In genomic region chr9:127282611-127283010, GRCh38 we compare ENCODE assay signal across 19 cellular contexts. TPM values are rescaled to one million over a fixed set of nuclear protein-coding genes. Genes with fewer than 3 reads are reported as not detected.
DNase-seq lines count a peak whose midpoint lies in the region; ATAC-seq, FAIRE-seq and TF ChIP-seq lines count a peak whose summit lies in the region.
"Had no signal": no experiment of that assay in that cellular context is flagged by ENCODE, and none has a peak within 500 bp of the region (broad histone marks: within the 10 kb centered on the region; RNA-seq: fewer than 3 reads in every experiment).

No MANE protein-coding gene starts in this region.

- H3K36me3 ChIP-seq in right atrium auricular region, result no peaks in the 10 kb centered on the region
- no peaks in the 10 kb centered on the region for H3K36me3 ChIP-seq in kidney (ENCODE audit: control insufficient read depth in 1 of 2, insufficient read depth in 2 of 2, low read length in 2 of 2)
- H3K36me3 ChIP-seq: HAP-1 had no signal

- H3K4me3 ChIP-seq in right atrium auricular region, result no peak overlapping the region
- no peak overlapping the region for H3K4me3 ChIP-seq in kidney (ENCODE audit: low read length in 2 of 2)
- H3K4me3 ChIP-seq: HAP-1 had no signal

- ATAC-seq in Right ventricle myocardium superior (ENCODE audit: poor library complexity), result no peak
- no peak for ATAC-seq in HG03378 (IDR thresholded peaks at IDR 0.05; ENCODE audit: unreplicated experiment)
- ATAC-seq: CD8-positive, alpha-beta T cell had no signal

- TF ChIP-seq CTCF in right atrium auricular region (IDR thresholded peaks at IDR 0.05) (no peak), kidney (IDR thresholded peaks at IDR 0.05; ENCODE audit: borderline replicate concordance, extremely low read depth, insufficient read depth) (no peak)

- no peak for TF ChIP-seq POLR2A in GM12891 (IDR thresholded peaks at IDR 0.05; ENCODE audit: low read depth, low read length)

- peaks cover 0 to 33% of the 10 kb centered on the region in 2 donors for H3K4me1 ChIP-seq in right atrium auricular region
- no peaks in the 10 kb centered on the region for H3K4me1 ChIP-seq in kidney (ENCODE audit: control insufficient read depth in 1 of 2, insufficient read depth in 1 of 2, low read depth in 1 of 2, low read length in 2 of 2)

- intact Hi-C loops in Right ventricle myocardium superior (cut with DNase I) (no loop called here), kidney (cut with DNase I) (no loop called here)

- H3K27ac ChIP-seq in right atrium auricular region, result peak overlapping the region; percentile 28 to 76
- H3K27ac ChIP-seq in kidney (ENCODE audit: low read depth in 2 of 2, low read length in 2 of 2), result no peak overlapping the region

- DNase-seq in right atrium auricular region (ENCODE audit: low spot score) (no peak), Right ventricle myocardium superior (no peak), GM12891 (ENCODE audit: insufficient read length, low spot score) (no peak), kidney (no peak), NCI-H226 (no peak)
- DNase-seq: 8988T; C1 segment of cervical spinal cord; Caco-2; CD4-positive, CD25-positive, alpha-beta regulatory T cell; CD8-positive, alpha-beta T cell; DMS153; DND-41; GDM1; GOT3; HFFc6 had no signal

- H3K9me3 ChIP-seq in right atrium auricular region, result no peaks in the 10 kb centered on the region
- no peaks in the 10 kb centered on the region for H3K9me3 ChIP-seq in kidney (ENCODE audit: control insufficient read depth in 1 of 2, low read length in 2 of 2)
- H3K9me3 ChIP-seq: Caco-2, HAP-1 had no signal

- FAIRE-seq in GM12891 (lab: Jason Lieb, UNC) (no peak), kidney (lab: Jason Lieb, UNC) (peak; percentile 33)
- FAIRE-seq: GM12892, H54 had no signal

- H3K27me3 ChIP-seq in right atrium auricular region, result no peaks in the 10 kb centered on the region

- H3K9ac ChIP-seq in kidney (ENCODE audit: low read length in 2 of 2), result no peak overlapping the region

TF ChIP-seq in GM12891, 5 proteins besides CTCF, POLR2A, EP300 and RAD21:
- TF ChIP-seq SPI1 (IDR thresholded peaks at IDR 0.05; ENCODE audit: low read depth, low read length) (peak; percentile 72), POU2F2 (IDR thresholded peaks at IDR 0.05; ENCODE audit: low read depth, low read length) (no peak), PAX5 (IDR thresholded peaks at IDR 0.05; ENCODE audit: insufficient read depth, low read length, severe bottlenecking) (no peak), POLR2AphosphoS5 (IDR thresholded peaks at IDR 0.05; ENCODE audit: low read depth, low read length) (no peak)

RNA-seq across cellular contexts. Expression of gene GARNL3, which starts 18.0 kb away (rescaled TPM):
- total RNA-seq in right atrium auricular region, result 10 to 100 TPM in 1 of 2 donors, 1 to 10 TPM in 1; 8.9 to 17.7 TPM
- 12.6 TPM for total RNA-seq in Right ventricle myocardium superior
- 2.9 TPM for polyA plus RNA-seq in GM12891 (2012; ENCODE audit: low read depth, missing spikeins)
- 10.2 TPM for total RNA-seq in kidney
- 2.6 TPM for polyA plus RNA-seq in kidney (ENCODE audit: insufficient read depth, low read depth, low replicate concordance)

Comparison
In these comparisons a context has a peak if more than half of its experiments do, and no peak if none do; other contexts are left out.
1. H3K27ac ChIP-seq: peak in right atrium auricular region (2 of 2); none in kidney (0 of 2).